Comparison of ENCODE assay signal across 8 cellular contexts in the genomic region with DNA sequence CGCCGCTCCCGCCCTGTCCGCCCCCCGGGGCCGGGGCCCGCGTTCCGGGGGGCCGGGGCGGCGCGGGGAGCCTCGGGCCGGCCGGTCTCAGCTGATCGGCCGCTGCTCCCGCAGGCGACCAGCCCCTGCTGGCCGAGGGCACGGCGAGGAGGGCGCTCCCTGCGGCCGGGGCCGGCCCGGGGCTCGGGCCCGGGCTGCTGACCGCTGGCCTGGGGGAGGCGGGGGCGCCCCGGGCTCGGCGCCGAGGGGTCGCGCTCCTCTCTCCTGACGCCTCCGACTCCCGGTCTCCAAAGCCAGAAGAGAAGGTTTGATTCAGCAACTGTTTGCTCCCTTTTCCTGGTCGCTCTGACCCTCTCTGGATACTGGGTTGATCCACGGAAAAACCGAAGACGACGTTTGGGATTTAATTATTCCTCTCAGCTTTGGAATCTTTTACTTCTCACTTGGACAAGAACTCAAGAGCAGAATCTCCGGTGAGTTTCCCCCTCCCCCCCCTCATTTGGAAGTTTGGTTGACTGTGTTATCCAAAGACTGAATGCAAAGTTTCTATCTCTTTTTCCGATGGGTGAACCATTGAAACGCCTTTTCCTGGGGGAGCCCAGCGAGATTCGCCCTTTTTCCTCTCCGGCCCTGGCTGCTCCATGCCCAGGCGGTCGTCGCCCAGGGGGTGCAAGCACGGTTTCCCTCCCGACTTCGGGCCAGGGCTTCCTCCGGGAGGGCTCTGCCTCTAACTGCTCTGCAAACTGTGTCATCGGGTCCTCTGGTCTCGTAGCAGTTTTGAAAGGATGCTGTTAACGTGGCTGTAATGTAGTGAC. TPM values are rescaled to one million over a fixed set of nuclear protein-coding genes. Genes with fewer than 3 reads are reported as not detected.
A peak's percentile ranks its signal among the peaks of the same experiment; 100 is the strongest.
DNase-seq lines count a peak whose midpoint lies in the region; ATAC-seq, FAIRE-seq and TF ChIP-seq lines count a peak whose summit lies in the region.

No MANE protein-coding gene starts in this region.

- H3K27ac ChIP-seq in OCI-LY1 (ENCODE audit: low read depth, low read length, poor library complexity, severe bottlenecking) = peak overlapping the region; percentile 70

- H3K79me2 ChIP-seq in OCI-LY1 (ENCODE audit: insufficient read depth, low read length) = peaks cover 47% of the 10 kb centered on the region

- no peak overlapping the region for H2AFZ ChIP-seq in OCI-LY1 (ENCODE audit: low read length)

- H3K27me3 ChIP-seq in OCI-LY1 (ENCODE audit: insufficient read depth, low read length) = no peaks in the 10 kb centered on the region; the same call in 1 of the 2 replicates

- no peak for TF ChIP-seq CTCF in OCI-LY1 (IDR thresholded peaks at IDR 0.05; ENCODE audit: low read length)

- no peaks in the 10 kb centered on the region for H3K9me3 ChIP-seq in OCI-LY1 (ENCODE audit: low read length)

- H3K36me3 ChIP-seq in OCI-LY1 (ENCODE audit: insufficient read depth, low read length) = peaks cover 10% of the 10 kb centered on the region; the same call in 1 of the 2 replicates

- ATAC-seq in HG02588 (IDR thresholded peaks at IDR 0.05; ENCODE audit: unreplicated experiment) (peak; percentile 19), sciatic nerve (no peak)

- no peak for FAIRE-seq in H54 (lab: Jason Lieb, UNC)

- H3K4me3 ChIP-seq in OCI-LY1 (ENCODE audit: low read depth, low read length, poor library complexity, severe bottlenecking) (peak overlapping the region; percentile 96), iPS-11a (ENCODE audit: low read depth, low read length) (peak overlapping the region; percentile 91)

- no peaks in the 10 kb centered on the region; the same call in 1 of the 2 replicates for H4K20me1 ChIP-seq in OCI-LY1 (ENCODE audit: insufficient read depth, low read length)

- H3K4me2 ChIP-seq in OCI-LY1 (ENCODE audit: low read length) = peak overlapping the region; percentile 91

- peaks cover 24% of the 10 kb centered on the region for H3K4me1 ChIP-seq in OCI-LY1 (ENCODE audit: insufficient read depth, low read length, severe bottlenecking)

- intact Hi-C loops in sciatic nerve (cut with DNase I) = loop anchor here (10.0 kb wide), 1 partner anchor 205 kb away; no protein-coding TSS in a partner anchor

- TF ChIP-seq POLR2A in H54 (IDR thresholded peaks at IDR 0.05; ENCODE audit: low read depth, low read length) = no peak

- H3K9ac ChIP-seq in OCI-LY1 (ENCODE audit: low read length) = peak overlapping the region; percentile 94

- H3K9me2 ChIP-seq in OCI-LY1 (ENCODE audit: low read depth, low read length) = no peaks in the 10 kb centered on the region

- H3F3A ChIP-seq in OCI-LY1 (ENCODE audit: insufficient read depth, low read length) = no peaks in the 10 kb centered on the region

- DNase-seq in activated T-cell treated with anti-CD3 and anti-CD28 coated beads for 1 hour (ENCODE audit: low read depth) (peak; percentile 16), activated T-cell treated with anti-CD3 and anti-CD28 coated beads for 4 hours (no peak), amniotic epithelial cell (ENCODE audit: low read depth) (peak; percentile 14), sciatic nerve (ENCODE audit: low spot score) (peak; percentile 64), H54 (ENCODE audit: insufficient read length, low spot score) (no peak)

RNA-seq across cellular contexts. Expression of a gene that starts 0.7 kb away (rescaled TPM):
- total RNA-seq in sciatic nerve = 92.8 TPM

Comparison
In these comparisons a context has a peak if more than half of its experiments do, and no peak if none do; other contexts are left out.
1. DNase-seq: peak in activated T-cell treated with anti-CD3 and anti-CD28 coated beads for 1 hour (single experiment), amniotic epithelial cell (single experiment) and sciatic nerve (single experiment); none in activated T-cell treated with anti-CD3 and anti-CD28 coated beads for 4 hours (single experiment) and H54 (single experiment).